8 cellular contexts compared by ENCODE assay signal in the genomic region with DNA sequence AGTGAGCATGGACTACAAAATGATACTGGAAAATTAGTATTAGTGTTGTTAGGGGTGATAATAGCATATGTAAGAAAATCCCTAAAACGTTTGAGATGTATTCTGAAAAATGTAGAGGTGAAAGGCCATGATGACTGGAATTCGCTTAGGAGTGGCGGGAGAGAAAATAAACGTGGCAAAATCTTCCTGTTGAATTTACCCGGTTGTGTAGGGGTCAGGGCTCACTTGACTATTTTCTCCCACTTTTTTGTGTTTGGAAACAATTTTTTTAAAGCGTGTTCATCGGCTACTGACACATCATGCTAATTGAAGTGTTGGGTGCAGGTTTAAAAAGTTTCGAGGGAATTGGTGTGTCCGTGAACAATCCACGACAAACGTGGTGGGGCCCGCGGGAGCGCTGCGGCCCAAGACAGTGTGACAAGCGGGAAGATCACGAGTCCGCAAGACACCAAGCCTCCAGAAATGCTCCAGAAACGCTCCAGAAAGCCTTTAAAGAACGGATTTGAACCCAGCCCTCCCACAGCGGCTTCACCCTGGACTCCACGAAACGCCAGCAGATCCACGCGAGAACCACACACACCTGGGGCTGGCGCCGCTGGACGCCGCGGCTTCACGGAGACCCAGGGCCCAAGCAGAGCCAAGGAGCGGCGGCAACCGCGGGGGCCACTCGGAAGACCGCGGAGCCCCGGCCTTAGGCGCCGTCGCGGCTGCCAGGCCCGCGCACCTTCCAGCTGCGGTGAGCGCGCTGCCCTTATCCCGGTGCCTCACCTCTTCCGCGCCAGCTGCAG. TPM values are rescaled to one million over a fixed set of nuclear protein-coding genes. Genes with fewer than 3 reads are reported as not detected.
DNase-seq lines count a peak whose midpoint lies in the region; ATAC-seq and TF ChIP-seq lines count a peak whose summit lies in the region.

No MANE protein-coding gene starts in this region.

- peak; percentile 28 for ATAC-seq in HG03442 (IDR thresholded peaks at IDR 0.05; ENCODE audit: unreplicated experiment)

- peak; percentile 27 for DNase-seq in activated CD4-positive, alpha-beta T cell treated with anti-CD3 and anti-CD28 coated beads for 48 hours
- DNase-seq in activated CD4-positive, alpha-beta T cell treated with anti-CD3 and anti-CD28 coated beads, Interleukin-2, amount 50 U/mL, for 4 hours, result no peak
- no peak for DNase-seq in activated T-cell treated with anti-CD3 and anti-CD28 coated beads, Interleukin-2, amount 50 U/mL, for 24 hours
- DNase-seq in glutamatergic neuron (no peak), progenitor cell of endocrine pancreas (ENCODE audit: low spot score, unreplicated experiment) (no peak), mesenteric fat pad (ENCODE audit: low spot score) (no peak), HuH-7.5 (ENCODE audit: low spot score) (no peak)

- no peaks in the 10 kb centered on the region for H3K9me3 Mint-ChIP-seq in activated T-cell treated with anti-CD3 and anti-CD28 coated beads, Interleukin-2, amount 50 U/mL, for 24 hours
- peaks cover 10% of the 10 kb centered on the region for H3K9me3 Mint-ChIP-seq in glutamatergic neuron (ENCODE audit: unreplicated experiment)
- no peaks in the 10 kb centered on the region for H3K9me3 Mint-ChIP-seq in progenitor cell of endocrine pancreas (ENCODE audit: low read depth)

- TF ChIP-seq CTCF in glutamatergic neuron (IDR thresholded peaks at IDR 0.05; ENCODE audit: partially characterized antibody, unreplicated experiment), result no peak
- no peak for TF ChIP-seq CTCF in progenitor cell of endocrine pancreas (IDR thresholded peaks at IDR 0.05; ENCODE audit: unreplicated experiment)

- peaks cover 63% of the 10 kb centered on the region for H3K4me1 Mint-ChIP-seq in activated T-cell treated with anti-CD3 and anti-CD28 coated beads, Interleukin-2, amount 50 U/mL, for 24 hours (ENCODE audit: low read depth)
- H3K4me1 Mint-ChIP-seq in glutamatergic neuron (ENCODE audit: low read depth, unreplicated experiment) (peaks cover 16% of the 10 kb centered on the region), progenitor cell of endocrine pancreas (ENCODE audit: low read depth) (peaks cover 10% of the 10 kb centered on the region)

- H3K36me3 Mint-ChIP-seq in activated T-cell treated with anti-CD3 and anti-CD28 coated beads, Interleukin-2, amount 50 U/mL, for 24 hours (ENCODE audit: low read depth), result peaks cover 55% of the 10 kb centered on the region
- H3K36me3 Mint-ChIP-seq in glutamatergic neuron (ENCODE audit: unreplicated experiment) (no peaks in the 10 kb centered on the region), progenitor cell of endocrine pancreas (ENCODE audit: insufficient read depth) (peaks cover 16% of the 10 kb centered on the region)

- H3K27me3 Mint-ChIP-seq in activated T-cell treated with anti-CD3 and anti-CD28 coated beads, Interleukin-2, amount 50 U/mL, for 24 hours, result no peaks in the 10 kb centered on the region
- peaks cover 7% of the 10 kb centered on the region for H3K27me3 Mint-ChIP-seq in glutamatergic neuron (ENCODE audit: unreplicated experiment)
- peaks cover 3% of the 10 kb centered on the region for H3K27me3 Mint-ChIP-seq in progenitor cell of endocrine pancreas

- peak overlapping the region; percentile 97 for H3K27ac Mint-ChIP-seq in activated T-cell treated with anti-CD3 and anti-CD28 coated beads, Interleukin-2, amount 50 U/mL, for 24 hours
- H3K27ac Mint-ChIP-seq in glutamatergic neuron (ENCODE audit: unreplicated experiment) (peak overlapping the region; percentile 93), progenitor cell of endocrine pancreas (peak overlapping the region; percentile 98)

- H3K4me3 Mint-ChIP-seq in activated T-cell treated with anti-CD3 and anti-CD28 coated beads, Interleukin-2, amount 50 U/mL, for 24 hours, result peak overlapping the region; percentile 98
- H3K4me3 Mint-ChIP-seq in glutamatergic neuron (ENCODE audit: unreplicated experiment), result peak overlapping the region; percentile 96
- H3K4me3 Mint-ChIP-seq in progenitor cell of endocrine pancreas (ENCODE audit: low read depth), result peak overlapping the region; percentile 95

RNA-seq across cellular contexts. Expression of a gene that starts 0.6 kb away (rescaled TPM):
- 28.7 TPM for total RNA-seq in glutamatergic neuron (ENCODE audit: unreplicated experiment)
- total RNA-seq in progenitor cell of endocrine pancreas, result 35.0 and 39.7 TPM in 2 replicates
- 38.0 TPM for total RNA-seq in mesenteric fat pad
